8 cellular contexts compared by ENCODE assay signal in genomic region chr6:99424022-99424421, GRCh38. TPM values are rescaled to one million over a fixed set of nuclear protein-coding genes. Genes with fewer than 3 reads are reported as not detected.
DNase-seq lines count a peak whose midpoint lies in the region; ATAC-seq and TF ChIP-seq lines count a peak whose summit lies in the region.

No MANE protein-coding gene starts in this region.

- ATAC-seq in activated CD4-positive, alpha-beta T cell treated with anti-CD3 and anti-CD28 coated beads for 36 hours, result no peak
- ATAC-seq in activated naive CD8-positive, alpha-beta T cell treated with anti-CD3 and anti-CD28 coated beads, Interleukin-2, amount 10 ng/mL, durations not matched to agents 7 days and 5 days (ENCODE audit: low read depth), result no peak
- ATAC-seq in left lung, result no peak
- no peak for ATAC-seq in sciatic nerve
- ATAC-seq in GM18519 (IDR thresholded peaks at IDR 0.05; ENCODE audit: low FRiP score, unreplicated experiment), result no peak

- H3K36me3 ChIP-seq in left lung, result no peaks in the 10 kb centered on the region
- H3K36me3 ChIP-seq in testis (ENCODE audit: low read depth, missing control alignments), result no peaks in the 10 kb centered on the region

- peak overlapping the region; percentile 99 for H3K27ac Mint-ChIP-seq in activated CD4-positive, alpha-beta T cell treated with anti-CD3 and anti-CD28 coated beads for 36 hours
- H3K27ac Mint-ChIP-seq in activated naive CD8-positive, alpha-beta T cell treated with anti-CD3 and anti-CD28 coated beads, Interleukin-2, amount 10 ng/mL, durations not matched to agents 7 days and 5 days, result peak overlapping the region; percentile 84

- H3K27me3 Mint-ChIP-seq in activated CD4-positive, alpha-beta T cell treated with anti-CD3 and anti-CD28 coated beads for 36 hours, result no peaks in the 10 kb centered on the region
- H3K27me3 Mint-ChIP-seq in activated naive CD8-positive, alpha-beta T cell treated with anti-CD3 and anti-CD28 coated beads, Interleukin-2, amount 10 ng/mL, durations not matched to agents 7 days and 5 days, result no peaks in the 10 kb centered on the region

- intact Hi-C loops in activated CD4-positive, alpha-beta T cell treated with anti-CD3 and anti-CD28 coated beads for 36 hours (cut with DNase I, micrococcal nuclease), result loop anchor here (1.0 to 2.0 kb wide), 3 partner anchors 93 to 477 kb away; partner anchors contain the start of gene FBXL4 (in 1 of the 2)
- intact Hi-C loops in left lung (cut with DNase I) (no loop called here), testis (cut with DNase I; ENCODE audit: low total_unique reads) (no loop called here), sciatic nerve (cut with DNase I) (no loop called here)

- H3K4me1 ChIP-seq in left lung, result peaks cover 28 to 66% of the 10 kb centered on the region in 2 donors
- H3K4me1 ChIP-seq in testis, result peaks cover 21% of the 10 kb centered on the region

- H3K9me3 Mint-ChIP-seq in activated CD4-positive, alpha-beta T cell treated with anti-CD3 and anti-CD28 coated beads for 36 hours (ENCODE audit: low read depth), result no peaks in the 10 kb centered on the region
- H3K9me3 Mint-ChIP-seq in activated naive CD8-positive, alpha-beta T cell treated with anti-CD3 and anti-CD28 coated beads, Interleukin-2, amount 10 ng/mL, durations not matched to agents 7 days and 5 days, result no peaks in the 10 kb centered on the region

- H3K4me3 Mint-ChIP-seq in activated CD4-positive, alpha-beta T cell treated with anti-CD3 and anti-CD28 coated beads for 36 hours, result peak overlapping the region; percentile 91
- H3K4me3 Mint-ChIP-seq in activated naive CD8-positive, alpha-beta T cell treated with anti-CD3 and anti-CD28 coated beads, Interleukin-2, amount 10 ng/mL, durations not matched to agents 7 days and 5 days, result peak overlapping the region; percentile 99

- POLR2A ChIA-PET in activated CD4-positive, alpha-beta T cell treated with anti-CD3 and anti-CD28 coated beads for 36 hours (lab: Charles Lee), result interaction anchor here (0.6 to 1.0 kb wide), 5 partner anchors 12 to 145 kb away, joined by 3 to 5 read pairs (median 3); partner anchors contain the start of genes CCNC and COQ3
- POLR2A ChIA-PET in activated naive CD8-positive, alpha-beta T cell treated with anti-CD3 and anti-CD28 coated beads, Interleukin-2, amount 10 ng/mL, durations not matched to agents 7 days and 5 days (lab: Charles Lee), result interaction anchor here (0.8 to 2.8 kb wide), 4 partner anchors 9 to 144 kb away, joined by 4 to 11 read pairs (median 7); partner anchors contain the start of genes CCNC and COQ3

- H3K27ac ChIP-seq in left lung, result peak overlapping the region in 1 of 2 donors; percentile 99
- H3K27ac ChIP-seq in testis, result peak overlapping the region in 1 of 2 donors; percentile 99

- TF ChIP-seq POLR2A in testis (IDR thresholded peaks at IDR 0.05), result no peak

- no peaks in the 10 kb centered on the region for H3K27me3 ChIP-seq in left lung
- H3K27me3 ChIP-seq in testis, result no peaks in the 10 kb centered on the region

- H3K4me3 ChIP-seq in left lung (peak overlapping the region; percentile 80 to 91), testis (peak overlapping the region; percentile 87 to 92)

- CTCF ChIA-PET in activated CD4-positive, alpha-beta T cell treated with anti-CD3 and anti-CD28 coated beads for 36 hours (lab: Charles Lee), result interaction anchor here (0.7 to 2.7 kb wide), 5 partner anchors 10 to 397 kb away, joined by 3 to 12 read pairs (median 3); partner anchors contain the start of gene COQ3

- H3K4me1 Mint-ChIP-seq in activated CD4-positive, alpha-beta T cell treated with anti-CD3 and anti-CD28 coated beads for 36 hours, result peaks cover 66% of the 10 kb centered on the region
- H3K4me1 Mint-ChIP-seq in activated naive CD8-positive, alpha-beta T cell treated with anti-CD3 and anti-CD28 coated beads, Interleukin-2, amount 10 ng/mL, durations not matched to agents 7 days and 5 days, result peaks cover 52% of the 10 kb centered on the region

- 33 to 43% methylated on average over 5 of the region's 5 CpGs for WGBS in testis, 2 donors

- DNase-seq in activated CD4-positive, alpha-beta T cell treated with anti-CD3 and anti-CD28 coated beads for 36 hours, result no peak
- no peak for DNase-seq in activated CD4-positive, alpha-beta T cell treated with anti-CD3 and anti-CD28 coated beads for 1 hour
- no peak for DNase-seq in activated naive CD8-positive, alpha-beta T cell treated with anti-CD3 and anti-CD28 coated beads, Interleukin-2, amount 10 ng/mL, durations not matched to agents 7 days and 5 days
- DNase-seq in left lung (no peak), testis (no peak), sciatic nerve (ENCODE audit: low spot score) (no peak)
- no peak for DNase-seq in stimulated activated CD8-positive, alpha-beta memory T cell treated with anti-CD3 and anti-CD28 coated beads, Interleukin-4, amount 100 ng/mL, for 48 hours

- TF ChIP-seq CTCF in left lung (IDR thresholded peaks at IDR 0.05), result no peak
- TF ChIP-seq CTCF in testis (IDR thresholded peaks at IDR 0.05), result no peak

- peaks cover 41% of the 10 kb centered on the region for H3K36me3 Mint-ChIP-seq in activated CD4-positive, alpha-beta T cell treated with anti-CD3 and anti-CD28 coated beads for 36 hours (ENCODE audit: low read depth)
- peaks cover 21% of the 10 kb centered on the region for H3K36me3 Mint-ChIP-seq in activated naive CD8-positive, alpha-beta T cell treated with anti-CD3 and anti-CD28 coated beads, Interleukin-2, amount 10 ng/mL, durations not matched to agents 7 days and 5 days

- H3K9me3 ChIP-seq in left lung (no peaks in the 10 kb centered on the region), testis (no peaks in the 10 kb centered on the region)

RNA-seq across cellular contexts. Expression of gene PNISR, which starts 1.1 kb away (rescaled TPM):
- total RNA-seq in activated CD4-positive, alpha-beta T cell treated with anti-CD3 and anti-CD28 coated beads for 36 hours, result 100 to 1,000 TPM; 127 to 148 TPM
- 100 to 1,000 TPM; 207 to 208 TPM for total RNA-seq in activated naive CD8-positive, alpha-beta T cell treated with anti-CD3 and anti-CD28 coated beads, Interleukin-2, amount 10 ng/mL, durations not matched to agents 7 days and 5 days
- total RNA-seq in left lung (10 to 100 TPM; 73.5 to 81.3 TPM), testis (100 to 1,000 TPM; 173 to 184 TPM), sciatic nerve (199 TPM)
- polyA plus RNA-seq in testis (ENCODE audit: insufficient read depth, low read depth, low replicate concordance), result 57.7 TPM

RNA-seq across cellular contexts. Expression of gene COQ3, which starts 30.0 kb away (rescaled TPM):
- 10 to 100 TPM; 13.5 to 23.4 TPM for total RNA-seq in activated CD4-positive, alpha-beta T cell treated with anti-CD3 and anti-CD28 coated beads for 36 hours
- total RNA-seq in activated naive CD8-positive, alpha-beta T cell treated with anti-CD3 and anti-CD28 coated beads, Interleukin-2, amount 10 ng/mL, durations not matched to agents 7 days and 5 days, result 10 to 100 TPM in 1 of 2 experiments, 1 to 10 TPM in 1; 7.9 to 10.1 TPM
- total RNA-seq in left lung, result 1 to 10 TPM; 3.3 to 8.6 TPM
- total RNA-seq in testis, result 1 to 10 TPM; 2.3 to 2.8 TPM
- polyA plus RNA-seq in testis (ENCODE audit: insufficient read depth, low read depth, low replicate concordance), result 4.8 TPM
- 5.3 TPM for total RNA-seq in sciatic nerve

Comparison
In these comparisons a context has a peak if more than half of its experiments do, and no peak if none do; other contexts are left out.
1. intact Hi-C loops: an anchor here in activated CD4-positive, alpha-beta T cell treated with anti-CD3 and anti-CD28 coated beads for 36 hours (1.0 to 2.0 kb wide); none called in left lung, testis and sciatic nerve.